In genomic region chr10:13877154-13877909, GRCh38 we compare ENCODE assay signal across 9 cellular contexts.
DNase-seq lines count a peak whose midpoint lies in the region; ATAC-seq and TF ChIP-seq lines count a peak whose summit lies in the region.
"Had no signal": no experiment of that assay in that cellular context is flagged by ENCODE, and none has a peak within 500 bp of the region (broad histone marks: within the 10 kb centered on the region; RNA-seq: fewer than 3 reads in every experiment).

No MANE protein-coding gene starts in this region.

- intact Hi-C loops in mucosa of descending colon (cut with DNase I, micrococcal nuclease) = no loop called here
- intact Hi-C loops in aorta (cut with DNase I) = no loop called here

- no peak for TF ChIP-seq CTCF in mucosa of descending colon (IDR thresholded peaks at IDR 0.05)

- peak overlapping the region; percentile 64 to 87 for H3K27ac ChIP-seq in aorta (ENCODE audit: low read depth in 1 of 2, low read length in 2 of 2)

- DNase-seq in adipocyte (ENCODE audit: low read depth) (no peak), glomerular visceral epithelial cell (ENCODE audit: extremely low spot score) (peak; percentile 49), mucosa of descending colon (no peak), aorta (peak; percentile 86 to 89), GOT3 (lab: John Stamatoyannopoulos, UW) (no peak), SW480 (ENCODE audit: low spot score) (no peak)
- DNase-seq: T-helper 9 cell had no signal

- peaks cover 30% of the 10 kb centered on the region for H3K4me1 ChIP-seq in adipocyte (ENCODE audit: control insufficient read depth, insufficient read depth, low read length)
- H3K4me1 ChIP-seq in mucosa of descending colon (ENCODE audit: low read depth) = no peaks in the 10 kb centered on the region
- peaks cover 2 to 7% of the 10 kb centered on the region in 2 donors for H3K4me1 ChIP-seq in aorta (ENCODE audit: control insufficient read depth in 1 of 2, insufficient read depth in 2 of 2, low read length in 2 of 2)

- ATAC-seq in mucosa of descending colon (peak; percentile 31), aorta (ENCODE audit: low FRiP score) (peak; percentile 85), GM18858 (IDR thresholded peaks at IDR 0.05; ENCODE audit: unreplicated experiment) (no peak)
- ATAC-seq: activated naive CD4-positive, alpha-beta T cell treated with anti-CD3 and anti-CD28 coated beads, Interleukin-2, amount 50 U/mL, for 72 hours had no signal

- 11 to 14% methylated on average over 11 of the region's 11 CpGs for WGBS in aorta, 2 donors

- H3K9me3 ChIP-seq in adipocyte (ENCODE audit: control insufficient read depth, low read length) (no peaks in the 10 kb centered on the region), mucosa of descending colon (no peaks in the 10 kb centered on the region), aorta (ENCODE audit: control insufficient read depth, low read length) (no peaks in the 10 kb centered on the region)

- H3K4me3 ChIP-seq in adipocyte (ENCODE audit: low read length) (peak overlapping the region; percentile 50), mucosa of descending colon (no peak overlapping the region), aorta (ENCODE audit: low read length in 2 of 2) (no peak overlapping the region)

- H3K9ac ChIP-seq in adipocyte (ENCODE audit: low read length) = peak overlapping the region; percentile 72

- H3K36me3 ChIP-seq in adipocyte (ENCODE audit: control insufficient read depth, insufficient read depth, low read length, severe bottlenecking) (peaks cover 11% of the 10 kb centered on the region), mucosa of descending colon (ENCODE audit: low read depth) (no peaks in the 10 kb centered on the region), aorta (ENCODE audit: control insufficient read depth in 1 of 2, insufficient read depth in 2 of 2, low read length in 1 of 2) (no peaks in the 10 kb centered on the region)

- H3K27me3 ChIP-seq in adipocyte (replicated peaks; ENCODE audit: control insufficient read depth, insufficient read depth, low read length) (no peaks in the 10 kb centered on the region), aorta (ENCODE audit: control insufficient read depth in 1 of 2, insufficient read depth in 2 of 2, low read length in 1 of 2) (no peaks in the 10 kb centered on the region)

Comparison
In these comparisons a context has a peak if more than half of its experiments do, and no peak if none do; other contexts are left out.
1. DNase-seq: peak in glomerular visceral epithelial cell (single experiment) and aorta (2 of 2); none in adipocyte (single experiment), mucosa of descending colon (0 of 3), GOT3 (single experiment) and SW480 (single experiment).